17 cellular contexts compared by ENCODE assay signal in the genomic region with DNA sequence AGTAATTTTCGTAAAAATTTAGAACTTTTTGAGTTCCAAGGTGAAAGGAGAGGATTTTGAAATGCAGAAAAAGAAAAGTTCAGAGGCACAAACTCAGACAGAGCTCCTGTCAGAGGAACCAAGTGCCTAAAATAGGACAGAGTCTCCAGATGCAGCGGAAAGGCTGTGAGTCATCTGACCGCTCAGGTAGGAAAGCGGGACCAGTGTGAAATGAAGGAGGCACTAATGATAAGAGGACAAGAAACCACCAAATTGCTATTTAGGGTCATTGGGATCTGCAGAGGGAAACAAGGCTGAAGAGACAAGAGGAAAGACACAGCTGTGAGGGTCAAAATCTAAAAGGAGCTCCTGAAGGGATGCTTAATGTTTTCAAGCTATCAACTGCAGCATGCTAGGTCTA. TPM values are rescaled to one million over a fixed set of nuclear protein-coding genes. Genes with fewer than 3 reads are reported as not detected.
DNase-seq lines count a peak whose midpoint lies in the region; ATAC-seq, FAIRE-seq and TF ChIP-seq lines count a peak whose summit lies in the region.
"Had no signal": no experiment of that assay in that cellular context is flagged by ENCODE, and none has a peak within 500 bp of the region (broad histone marks: within the 10 kb centered on the region; RNA-seq: fewer than 3 reads in every experiment).

No MANE protein-coding gene starts in this region.

- no peaks in the 10 kb centered on the region for H3K27me3 ChIP-seq in upper lobe of right lung

- TF ChIP-seq CTCF in 22Rv1 (IDR thresholded peaks at IDR 0.05) = no peak
- TF ChIP-seq CTCF in upper lobe of right lung (IDR thresholded peaks at IDR 0.05) = no peak

- peak overlapping the region; percentile 26 for H3K4me3 Mint-ChIP-seq in T-helper 17 cell
- H3K4me3 Mint-ChIP-seq: B cell, CD14-positive monocyte, GM23338 had no signal

- peaks cover 44% of the 10 kb centered on the region for H3K36me3 ChIP-seq in upper lobe of right lung

- H3K27ac Mint-ChIP-seq in T-helper 17 cell = peak overlapping the region; percentile 83
- H3K27ac Mint-ChIP-seq: B cell; CD8-positive, alpha-beta memory T cell; GM23338 had no signal

- no peaks in the 10 kb centered on the region for H3K36me3 Mint-ChIP-seq in T-helper 17 cell (ENCODE audit: low read depth)

- H3K4me1 ChIP-seq in upper lobe of right lung = peaks cover 2% of the 10 kb centered on the region
- H3K4me1 ChIP-seq: Caco-2 had no signal

- peaks cover 9% of the 10 kb centered on the region for H3K4me1 Mint-ChIP-seq in T-helper 17 cell
- H3K4me1 Mint-ChIP-seq: B cell; CD8-positive, alpha-beta memory T cell had no signal

- FAIRE-seq in HTR-8/SVneo (lab: Jason Lieb, UNC) = no peak
- FAIRE-seq: GM12878, GM18507, HepG2 had no signal

- intact Hi-C loops in upper lobe of right lung (cut with DNase I) = no loop called here

- H3K27ac ChIP-seq in 22Rv1 (peak overlapping the region; percentile 36), upper lobe of right lung (no peak overlapping the region)

- ATAC-seq in T-helper 17 cell (no peak), upper lobe of right lung (no peak)
- ATAC-seq: GM12878, GM23338, HepG2 had no signal

- no peaks in the 10 kb centered on the region for H3K9me3 ChIP-seq in T-helper 17 cell (ENCODE audit: control insufficient read depth, low read length, poor library complexity, severe bottlenecking)
- no peaks in the 10 kb centered on the region for H3K9me3 ChIP-seq in upper lobe of right lung
- H3K9me3 ChIP-seq: Caco-2 had no signal

- no peak overlapping the region for H3K4me3 ChIP-seq in upper lobe of right lung
- H3K4me3 ChIP-seq: GM12878, GM23338 had no signal

- peak; percentile 12 for DNase-seq in DMS53 (lab: John Stamatoyannopoulos, UW)
- no peak for DNase-seq in DMS53 treated with DMSO at 0.1 percent for 48 hours (lab: John Stamatoyannopoulos, UW; ENCODE audit: unreplicated experiment)
- peak; percentile 63 for DNase-seq in GDM1 (lab: John Stamatoyannopoulos, UW)
- no peak for DNase-seq in T-helper 17 cell
- DNase-seq in HCEC 1CT = no peak
- no peak for DNase-seq in HTR-8/SVneo (ENCODE audit: insufficient read length, low spot score)
- DNase-seq in upper lobe of right lung = no peak
- DNase-seq: Caco-2; CD8-positive, alpha-beta memory T cell; H7 had no signal

- no peaks in the 10 kb centered on the region for H3K27me3 Mint-ChIP-seq in T-helper 17 cell
- H3K27me3 Mint-ChIP-seq: B cell; CD8-positive, alpha-beta memory T cell had no signal

RNA-seq across cellular contexts. Expression of a gene that starts 34.9 kb away (rescaled TPM):
- total RNA-seq in T-helper 17 cell (100 to 1,000 TPM in 1 of 2 donors, 10 to 100 TPM in 1; 90.1 to 101 TPM), upper lobe of right lung (43.8 TPM)

Comparison
In these comparisons a context has a peak if more than half of its experiments do, and no peak if none do; other contexts are left out.
1. DNase-seq: peak in DMS53 (single experiment) and GDM1 (single experiment); none in DMS53 treated with DMSO at 0.1 percent for 48 hours (single experiment), T-helper 17 cell (0 of 3), HCEC 1CT (single experiment), HTR-8/SVneo (single experiment) and upper lobe of right lung (single experiment).